Comparison of ENCODE assay signal across 8 cellular contexts in the genomic region with DNA sequence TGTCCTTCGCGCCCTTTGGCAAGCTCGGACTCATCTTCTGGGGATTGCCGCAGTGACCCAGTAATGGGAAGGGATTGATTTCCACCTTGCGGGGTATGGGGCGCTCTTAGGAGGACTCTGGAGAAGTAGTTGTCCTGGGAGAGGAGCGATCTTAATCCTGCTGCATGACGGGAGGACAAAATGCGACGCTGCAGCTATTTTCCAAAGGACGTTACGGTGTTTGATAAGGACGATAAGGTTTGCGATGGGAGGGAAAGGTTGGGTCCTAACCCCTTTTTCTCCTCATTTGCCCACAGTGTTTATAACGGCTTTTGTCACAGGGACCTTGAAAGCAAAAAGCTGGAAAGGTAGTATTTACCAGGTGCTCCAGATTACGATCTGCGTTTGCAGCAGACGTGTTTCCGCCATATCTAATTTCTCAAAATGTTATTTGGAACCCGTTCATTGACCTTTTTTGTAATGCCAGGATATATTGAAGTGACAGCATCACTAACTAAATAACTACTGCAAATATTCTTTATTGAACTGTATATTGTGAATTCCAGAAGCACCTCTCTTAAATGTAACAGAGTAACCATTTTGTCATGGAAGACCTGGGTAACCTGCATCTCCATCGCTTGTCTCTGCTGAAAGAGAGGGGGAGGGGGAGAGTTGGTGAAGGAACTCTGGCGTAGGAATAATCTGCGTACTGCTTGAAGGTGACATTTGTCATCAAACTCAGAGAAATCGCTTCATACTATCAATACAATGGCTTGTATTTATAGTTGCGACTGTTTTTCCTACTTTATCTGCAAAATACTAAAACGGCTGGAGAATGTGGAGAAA. TPM values are rescaled to one million over a fixed set of nuclear protein-coding genes. Genes with fewer than 3 reads are reported as not detected.
A peak's percentile ranks its signal among the peaks of the same experiment; 100 is the strongest.
DNase-seq lines count a peak whose midpoint lies in the region; ATAC-seq and TF ChIP-seq lines count a peak whose summit lies in the region.

No MANE protein-coding gene starts in this region.

- TF ChIP-seq CTCF in OCI-LY3 (IDR thresholded peaks at IDR 0.05; ENCODE audit: low read depth, low read length) (no peak), mucosa of descending colon (IDR thresholded peaks at IDR 0.05) (no peak)

- peak overlapping the region; percentile 78 for H2AFZ ChIP-seq in OCI-LY3 (ENCODE audit: low read depth, low read length)

- H3K27me3 ChIP-seq in OCI-LY3 (ENCODE audit: low read depth, low read length): no peaks in the 10 kb centered on the region

- intact Hi-C loops in mucosa of descending colon (cut with DNase I, micrococcal nuclease): no loop called here

- peaks cover 67% of the 10 kb centered on the region for H3K79me2 ChIP-seq in OCI-LY3 (ENCODE audit: low read length)

- peak; percentile 34 to 55 for DNase-seq in NCI-H2081 (lab: John Stamatoyannopoulos, UW)
- DNase-seq in NCI-H2081 treated with DMSO at 0.1 percent for 48 hours (lab: John Stamatoyannopoulos, UW): no peak
- peak; percentile 15 for DNase-seq in dermis blood vessel endothelial cell
- no peak for DNase-seq in mucosa of descending colon
- DNase-seq in GM19240 (ENCODE audit: insufficient read length, low spot score): no peak
- DNase-seq in NK-92 treated with Interleukin-12 subunit alpha and Interleukin-12 subunit beta, amount 100 ng/mL, for 24 hours (lab: John Stamatoyannopoulos, UW): no peak

- ATAC-seq in HG02571 (IDR thresholded peaks at IDR 0.05; ENCODE audit: unreplicated experiment) (peak; percentile 10), mucosa of descending colon (peak; percentile 11)

- peak overlapping the region; percentile 61 for H3K27ac ChIP-seq in OCI-LY3 (ENCODE audit: low read length)

- H3K4me1 ChIP-seq in OCI-LY3 (ENCODE audit: low read length) (peaks cover 18% of the 10 kb centered on the region), mucosa of descending colon (ENCODE audit: low read depth) (peaks cover 5% of the 10 kb centered on the region)

- H3K36me3 ChIP-seq in OCI-LY3 (replicated peaks; ENCODE audit: low read depth, low read length): peaks cover 20% of the 10 kb centered on the region
- H3K36me3 ChIP-seq in mucosa of descending colon (ENCODE audit: low read depth): peaks cover 3% of the 10 kb centered on the region

- peaks cover 3% of the 10 kb centered on the region; the same call in 1 of the 2 replicates for H4K20me1 ChIP-seq in OCI-LY3 (ENCODE audit: insufficient read depth, low read length)

- H3K4me2 ChIP-seq in OCI-LY3 (ENCODE audit: low read length): peak overlapping the region; percentile 83

- H3K4me3 ChIP-seq in OCI-LY3 (ENCODE audit: low read length) (peak overlapping the region; percentile 94), mucosa of descending colon (peak overlapping the region; percentile 47)

- H3K9ac ChIP-seq in OCI-LY3 (ENCODE audit: low read length): peak overlapping the region; percentile 90

- H3K9me3 ChIP-seq in OCI-LY3 (ENCODE audit: insufficient read depth, low read length) (no peaks in the 10 kb centered on the region), mucosa of descending colon (no peaks in the 10 kb centered on the region)

RNA-seq across cellular contexts. Expression of a gene that starts 0.6 kb away (rescaled TPM):
- 118 and 139 TPM in 2 replicates for total RNA-seq in dermis blood vessel endothelial cell
- total RNA-seq in mucosa of descending colon: 100 to 1,000 TPM; 162 to 185 (median 177) TPM

RNA-seq across cellular contexts. Expression of a gene that starts 1.1 kb away (rescaled TPM):
- total RNA-seq in dermis blood vessel endothelial cell (5.9 and 6.8 TPM in 2 replicates), mucosa of descending colon (10 to 100 TPM in 1 of 3 donors, 1 to 10 TPM in 2; 5.3 to 15.4 (median 7.5) TPM)

Comparison
In these comparisons a context has a peak if more than half of its experiments do, and no peak if none do; other contexts are left out.
1. DNase-seq: peak in NCI-H2081 (2 of 2) and dermis blood vessel endothelial cell (single experiment); none in NCI-H2081 treated with DMSO at 0.1 percent for 48 hours (single experiment), mucosa of descending colon (0 of 3), GM19240 (single experiment) and NK-92 treated with Interleukin-12 subunit alpha and Interleukin-12 subunit beta, amount 100 ng/mL, for 24 hours (single experiment).